ENCODE assay signal across 1 cellular context in genomic region chr7:6590645-6591110, GRCh38.
TF ChIP-seq lines count a peak whose summit lies in the region.

No MANE protein-coding gene starts in this region.

TF ChIP-seq in A549, 52 proteins besides CTCF, POLR2A, EP300 and RAD21 (continued from another document):
- TF ChIP-seq REST (IDR thresholded peaks at IDR 0.05) (no peak), ATOH8 (CRISPR knock-in tag; IDR thresholded peaks at IDR 0.05; ENCODE audit: low read depth) (no peak), ELK1 (IDR thresholded peaks at IDR 0.05; ENCODE audit: low read depth, low read length) (no peak), HDAC2 (IDR thresholded peaks at IDR 0.05) (no peak), CBX8 (IDR thresholded peaks at IDR 0.05) (no peak), SMC3 (IDR thresholded peaks at IDR 0.05) (no peak), USF2 (IDR thresholded peaks at IDR 0.05) (no peak), CHD2 (IDR thresholded peaks at IDR 0.05; ENCODE audit: low read length, partially characterized antibody) (no peak), NFE2L2 (conservative IDR thresholded peaks at IDR 0.05; ENCODE audit: low read length) (no peak)
